10 cellular contexts compared by ENCODE assay signal in genomic region chr20:42708261-42708660, GRCh38.
"Had no signal": no experiment of that assay in that cellular context is flagged by ENCODE, and none has a peak within 500 bp of the region (broad histone marks: within the 10 kb centered on the region; RNA-seq: fewer than 3 reads in every experiment).

No MANE protein-coding gene starts in this region.

- ATAC-seq: HCT116, HepG2 had no signal

- H3K4me1 ChIP-seq: HAP-1 had no signal

- H2AFZ ChIP-seq: GM23248 had no signal

- DNase-seq: GM23248, GOT3, H7, HFFc6, KBM-7 had no signal

- H3K9ac ChIP-seq: GM23248, KMS-11 had no signal

- FAIRE-seq: HepG2 had no signal

- H3K36me3 ChIP-seq: HAP-1 had no signal

- H3K27ac ChIP-seq: GM23248, HL-60, KMS-11 had no signal

- H3K4me3 ChIP-seq: GM23248, HAP-1 had no signal

- H3K4me2 ChIP-seq: KMS-11 had no signal
